20 cellular contexts compared by ENCODE assay signal in genomic region chr19:15457701-15458484, GRCh38. TPM values are rescaled to one million over a fixed set of nuclear protein-coding genes. Genes with fewer than 3 reads are reported as not detected.
DNase-seq lines count a peak whose midpoint lies in the region; ATAC-seq and TF ChIP-seq lines count a peak whose summit lies in the region.
"Had no signal": no experiment of that assay in that cellular context is flagged by ENCODE, and none has a peak within 500 bp of the region (broad histone marks: within the 10 kb centered on the region; RNA-seq: fewer than 3 reads in every experiment).

No MANE protein-coding gene starts in this region.

- no peak overlapping the region for H3K4me3 Mint-ChIP-seq in stimulated activated naive B cell treated with anti-CD40 and anti-IgM and Interleukin-4, amounts not matched to agents 10 μg/mL and 1 μg/mL and 100 μg/mL, for 72 hours
- H3K4me3 Mint-ChIP-seq: activated CD8-positive, alpha-beta memory T cell treated with anti-CD3 and anti-CD28 coated beads, Interleukin-2, amount 10 ng/mL, durations not matched to agents 7 days and 5 days; IgD-negative memory B cell had no signal

- H3K36me3 Mint-ChIP-seq in stimulated activated naive B cell treated with anti-CD40 and anti-IgM and Interleukin-4, amounts not matched to agents 10 μg/mL and 1 μg/mL and 100 μg/mL, for 72 hours, result peaks cover 57 to 58% of the 10 kb centered on the region in 2 donors

- peaks cover 12% of the 10 kb centered on the region; the same call in 1 of the 2 replicates for H3K4me1 ChIP-seq in PC-3 (ENCODE audit: insufficient read depth, low read length)
- H3K4me1 ChIP-seq in hepatocyte (ENCODE audit: insufficient read depth), result peaks cover 2% of the 10 kb centered on the region

- POLR2A ChIA-PET in PC-3 (lab: Charles Lee; ENCODE audit: unreplicated experiment), result no interaction called here

- TF ChIP-seq CTCF in PC-3 (conservative IDR thresholded peaks at IDR 0.05; ENCODE audit: low read depth, low read length) (no peak), hepatocyte (IDR thresholded peaks at IDR 0.05; ENCODE audit: poor library complexity) (no peak)

- H3K9me2 ChIP-seq in PC-3 (replicated peaks; ENCODE audit: low read length), result no peaks in the 10 kb centered on the region
- H3K9me2 ChIP-seq in hepatocyte (replicated peaks; ENCODE audit: insufficient read depth), result no peaks in the 10 kb centered on the region

- H3K27ac Mint-ChIP-seq in stimulated activated naive B cell treated with anti-CD40 and anti-IgM and Interleukin-4, amounts not matched to agents 10 μg/mL and 1 μg/mL and 100 μg/mL, for 72 hours, result peak overlapping the region; percentile 74
- H3K27ac Mint-ChIP-seq: activated CD8-positive, alpha-beta memory T cell treated with anti-CD3 and anti-CD28 coated beads, Interleukin-2, amount 10 ng/mL, durations not matched to agents 7 days and 5 days; IgD-negative memory B cell had no signal

- 35% methylated on average over 43 of the region's 54 CpGs for WGBS in hepatocyte (ENCODE audit: low lambda C conversion rate, missing lambda C conversion rate)

- no peaks in the 10 kb centered on the region for H3F3A ChIP-seq in PC-3 (ENCODE audit: low read length, unreplicated experiment)

- H3K27me3 ChIP-seq in PC-3 (ENCODE audit: low read length) (peaks cover 16% of the 10 kb centered on the region), hepatocyte (peaks cover 63% of the 10 kb centered on the region)

- H2AFZ ChIP-seq in PC-3 (ENCODE audit: low read length), result no peak overlapping the region
- H2AFZ ChIP-seq in hepatocyte, result no peak overlapping the region

- CTCF ChIA-PET in PC-3 (lab: Charles Lee), result no interaction called here

- no peak overlapping the region for H3K4me3 ChIP-seq in PC-3 (ENCODE audit: low read length)
- no peak overlapping the region for H3K4me3 ChIP-seq in hepatocyte
- H3K4me3 ChIP-seq: left lung, SJSA1 had no signal

- BruUV-seq in PC-3 (replicated peaks; lab: Mats Ljungman, UMichigan), result no TSS peak

- H3K79me2 ChIP-seq in PC-3 (ENCODE audit: low read length) (no peaks in the 10 kb centered on the region), hepatocyte (no peaks in the 10 kb centered on the region)

- H3K9me3 ChIP-seq in PC-3 (ENCODE audit: low read length) (no peaks in the 10 kb centered on the region), hepatocyte (ENCODE audit: low read depth) (no peaks in the 10 kb centered on the region)
- H3K9me3 ChIP-seq: left lung had no signal

- H3K9me3 Mint-ChIP-seq in stimulated activated naive B cell treated with anti-CD40 and anti-IgM and Interleukin-4, amounts not matched to agents 10 μg/mL and 1 μg/mL and 100 μg/mL, for 72 hours, result no peaks in the 10 kb centered on the region
- H3K9me3 Mint-ChIP-seq: IgD-negative memory B cell had no signal

- H3K36me3 ChIP-seq in PC-3 (ENCODE audit: low read depth, low read length) (no peaks in the 10 kb centered on the region), hepatocyte (replicated peaks; ENCODE audit: insufficient read depth, low read depth) (no peaks in the 10 kb centered on the region)
- H3K36me3 ChIP-seq: SJSA1 had no signal

- no peak overlapping the region for H3K9ac ChIP-seq in PC-3 (ENCODE audit: low read length)

- intact Hi-C loops in PC-3 (cut with micrococcal nuclease), result loop anchor here (10.0 kb wide), 1 partner anchor 97 kb away; no protein-coding TSS in a partner anchor

- peak; percentile 16 for DNase-seq in NCI-H748 (lab: John Stamatoyannopoulos, UW; ENCODE audit: unreplicated experiment)
- DNase-seq in NCI-H748 treated with DMSO at 0.1 percent for 48 hours (lab: John Stamatoyannopoulos, UW), result no peak
- no peak for DNase-seq in PC-3
- DNase-seq in hepatocyte (ENCODE audit: low spot score), result no peak
- no peak for DNase-seq in stimulated activated naive B cell treated with anti-CD40 and anti-IgM and Interleukin-4, amounts not matched to agents 10 μg/mL and 1 μg/mL and 100 μg/mL, for 72 hours
- no peak for DNase-seq in stimulated activated naive CD8-positive, alpha-beta T cell treated with anti-CD3 and anti-CD28 coated beads, Interleukin-15, Interleukin-2, amounts not matched to agents 100 U/mL and 50 U/mL, for 24 hours
- DNase-seq in NCI-H2029 treated with DMSO at 0.1 percent for 48 hours (lab: John Stamatoyannopoulos, UW), result no peak
- DNase-seq in T1000 (lab: John Stamatoyannopoulos, UW), result no peak
- DNase-seq: activated CD4-positive, CD25-positive, alpha-beta regulatory T cell treated with anti-CD3 and anti-CD28 coated beads, Interleukin-2, amount 50 U/mL, for 72 hours; activated CD8-positive, alpha-beta memory T cell treated with anti-CD3 and anti-CD28 coated beads, Interleukin-2, amount 10 ng/mL, durations not matched to agents 7 days and 5 days; cerebellar nuclear complex; foreskin fibroblast; NCI-H1930 had no signal

- H3K4me1 Mint-ChIP-seq in stimulated activated naive B cell treated with anti-CD40 and anti-IgM and Interleukin-4, amounts not matched to agents 10 μg/mL and 1 μg/mL and 100 μg/mL, for 72 hours, result peaks cover 6 to 20% of the 10 kb centered on the region in 2 donors

- no peak for ATAC-seq in PC-3
- no peak for ATAC-seq in stimulated activated naive B cell treated with anti-CD40 and anti-IgM and Interleukin-4, amounts not matched to agents 10 μg/mL and 1 μg/mL and 100 μg/mL, for 72 hours (replicated peaks)
- ATAC-seq in stimulated activated naive CD8-positive, alpha-beta T cell treated with anti-CD3 and anti-CD28 coated beads, Interleukin-15, Interleukin-2, amounts not matched to agents 100 U/mL and 50 U/mL, for 24 hours, result no peak
- ATAC-seq: activated CD8-positive, alpha-beta memory T cell treated with anti-CD3 and anti-CD28 coated beads, Interleukin-2, amount 10 ng/mL, durations not matched to agents 7 days and 5 days; left lung had no signal

- H3K27me3 Mint-ChIP-seq in stimulated activated naive B cell treated with anti-CD40 and anti-IgM and Interleukin-4, amounts not matched to agents 10 μg/mL and 1 μg/mL and 100 μg/mL, for 72 hours, result no peaks in the 10 kb centered on the region
- H3K27me3 Mint-ChIP-seq: activated CD8-positive, alpha-beta memory T cell treated with anti-CD3 and anti-CD28 coated beads, Interleukin-2, amount 10 ng/mL, durations not matched to agents 7 days and 5 days; IgD-negative memory B cell had no signal

- H3K4me2 ChIP-seq in PC-3 (ENCODE audit: low read length) (peak overlapping the region; percentile 75; the same call in 1 of the 2 replicates), hepatocyte (peak overlapping the region; percentile 72)

- H4K20me1 ChIP-seq in PC-3 (ENCODE audit: low read length) (no peaks in the 10 kb centered on the region), hepatocyte (ENCODE audit: insufficient read depth, poor library complexity, severe bottlenecking) (no peaks in the 10 kb centered on the region)

- H3K27ac ChIP-seq in PC-3 (ENCODE audit: low read length), result no peak overlapping the region
- no peak overlapping the region for H3K27ac ChIP-seq in hepatocyte
- H3K27ac ChIP-seq: left lung, SJSA1 had no signal

RNA-seq across cellular contexts. Expression of gene RASAL3, which starts 6.5 kb away (rescaled TPM):
- not detected in 2 replicates for total RNA-seq in PC-3 (2014; rRNA removed)
- 0.07 TPM in 1 of 2 replicates, not detected in the other for total RNA-seq in hepatocyte
- 0.12 and 0.23 TPM in 2 replicates for polyA plus RNA-seq in hepatocyte
- total RNA-seq: A172, Daoy, myocyte, NCI-H460, SJSA1 had no signal

RNA-seq across cellular contexts. Expression of gene WIZ, which starts 8.1 kb away (rescaled TPM):
- 30.9 and 35.1 TPM in 2 replicates for total RNA-seq in PC-3 (2014; rRNA removed)
- 10.6 and 18.6 TPM in 2 replicates for total RNA-seq in hepatocyte
- polyA plus RNA-seq in hepatocyte, result 24.5 and 34.9 TPM in 2 replicates

RNA-seq across cellular contexts. Expression of gene PGLYRP2, which starts 21.4 kb away (rescaled TPM):
- total RNA-seq in PC-3 (2014; rRNA removed) (not detected in 2 replicates), hepatocyte (0.16 TPM in 1 of 2 replicates, not detected in the other)
- not detected in 2 replicates for polyA plus RNA-seq in hepatocyte
- total RNA-seq: A172, left lung, myocyte, NCI-H460, SJSA1 had no signal
- polyA plus RNA-seq: IgD-negative memory B cell had no signal

RNA-seq across cellular contexts. Expression of gene AKAP8L, which starts 39.1 kb away (rescaled TPM):
- total RNA-seq in PC-3 (2014; rRNA removed) (97.9 and 137 TPM in 2 replicates), hepatocyte (88.7 and 93.8 TPM in 2 replicates)
- 155 and 181 TPM in 2 replicates for polyA plus RNA-seq in hepatocyte

RNA-seq across cellular contexts. Expression of gene CYP4F22, which starts 50.4 kb away (rescaled TPM):
- 0.07 TPM in 1 of 2 replicates, not detected in the other for total RNA-seq in PC-3 (2014; rRNA removed)
- total RNA-seq in hepatocyte, result not detected in 2 replicates
- not detected in 2 replicates for polyA plus RNA-seq in hepatocyte
- total RNA-seq: A172, myocyte, NCI-H460, SJSA1 had no signal
- polyA plus RNA-seq: IgD-negative memory B cell had no signal
